17 cellular contexts compared by ENCODE assay signal in genomic region chr4:169174247-169174646, GRCh38.
"Had no signal": no experiment of that assay in that cellular context is flagged by ENCODE, and none has a peak within 500 bp of the region (broad histone marks: within the 10 kb centered on the region; RNA-seq: fewer than 3 reads in every experiment).

No MANE protein-coding gene starts in this region.

- H3K4me1 Mint-ChIP-seq: activated CD4-positive, alpha-beta memory T cell treated with anti-CD3 and anti-CD28 coated beads, Interleukin-2, amount 10 ng/mL, durations not matched to agents 7 days and 5 days; stimulated activated effector memory CD8-positive, alpha-beta T cell treated with anti-CD3 and anti-CD28 coated beads, Interleukin-12 subunit alpha, Interleukin-12 subunit beta, amount 100 ng/mL, for 72 hours had no signal

- H3K4me1 ChIP-seq: uterus had no signal

- H3K9me3 Mint-ChIP-seq: activated CD4-positive, alpha-beta memory T cell treated with anti-CD3 and anti-CD28 coated beads, Interleukin-2, amount 10 ng/mL, durations not matched to agents 7 days and 5 days; stimulated activated effector memory CD8-positive, alpha-beta T cell treated with anti-CD3 and anti-CD28 coated beads, Interleukin-12 subunit alpha, Interleukin-12 subunit beta, amount 100 ng/mL, for 72 hours had no signal

- H3K27ac ChIP-seq: dorsolateral prefrontal cortex, neutrophil, uterus had no signal

- H3K36me3 ChIP-seq: heart right ventricle, neutrophil, thyroid gland, uterus had no signal

- DNase-seq: activated CD4-positive, alpha-beta memory T cell treated with anti-CD3 and anti-CD28 coated beads, Interleukin-2, amount 10 ng/mL, durations not matched to agents 7 days and 5 days; activated CD4-positive, alpha-beta T cell treated with anti-CD3 and anti-CD28 coated beads for 1 hour; activated CD8-positive, alpha-beta memory T cell treated with anti-CD3 and anti-CD28 coated beads, Interleukin-2, amount 50 U/mL, for 4 hours; aorta; dorsolateral prefrontal cortex; foreskin melanocyte; heart right ventricle; left ventricle myocardium superior; posterior cingulate gyrus; T-helper 17 cell; thyroid gland; uterus had no signal

- H3K4me3 Mint-ChIP-seq: activated CD4-positive, alpha-beta memory T cell treated with anti-CD3 and anti-CD28 coated beads, Interleukin-2, amount 10 ng/mL, durations not matched to agents 7 days and 5 days; stimulated activated effector memory CD8-positive, alpha-beta T cell treated with anti-CD3 and anti-CD28 coated beads, Interleukin-12 subunit alpha, Interleukin-12 subunit beta, amount 100 ng/mL, for 72 hours; T-helper 17 cell had no signal

- ATAC-seq: heart right ventricle; left ventricle myocardium superior; stimulated activated effector memory CD8-positive, alpha-beta T cell treated with anti-CD3 and anti-CD28 coated beads, Interleukin-12 subunit alpha, Interleukin-12 subunit beta, amount 100 ng/mL, for 72 hours; T-helper 17 cell had no signal

- H3K27ac Mint-ChIP-seq: activated CD4-positive, alpha-beta memory T cell treated with anti-CD3 and anti-CD28 coated beads, Interleukin-2, amount 10 ng/mL, durations not matched to agents 7 days and 5 days; stimulated activated effector memory CD8-positive, alpha-beta T cell treated with anti-CD3 and anti-CD28 coated beads, Interleukin-12 subunit alpha, Interleukin-12 subunit beta, amount 100 ng/mL, for 72 hours; T-helper 17 cell had no signal

- H3K27me3 ChIP-seq: dorsolateral prefrontal cortex, heart right ventricle, neutrophil, thyroid gland, uterus had no signal

- H3K36me3 Mint-ChIP-seq: stimulated activated effector memory CD8-positive, alpha-beta T cell treated with anti-CD3 and anti-CD28 coated beads, Interleukin-12 subunit alpha, Interleukin-12 subunit beta, amount 100 ng/mL, for 72 hours had no signal

- FAIRE-seq: endometrium, islet of Langerhans, TTC549 had no signal

- H3K9me3 ChIP-seq: heart right ventricle, neutrophil, thyroid gland, uterus had no signal

- H3K4me3 ChIP-seq: dorsolateral prefrontal cortex, heart right ventricle, thyroid gland, uterus had no signal
